ENCODE assay signal across 33 cellular contexts in genomic region chr15:78424673-78425072, GRCh38.
"Had no signal": no experiment of that assay in that cellular context is flagged by ENCODE, and none has a peak within 500 bp of the region (broad histone marks: within the 10 kb centered on the region; RNA-seq: fewer than 3 reads in every experiment).

No MANE protein-coding gene starts in this region.

- H3K4me1 ChIP-seq: adrenal gland, body of pancreas, breast epithelium had no signal

- DNase-seq: activated B cell treated with CpG ODN at 0.5 μM for 24 hours; activated CD4-positive, alpha-beta memory T cell treated with anti-CD3 and anti-CD28 coated beads for 36 hours; activated CD4-positive, alpha-beta T cell treated with anti-CD3 and anti-CD28 coated beads for 4 hours; activated CD4-positive, alpha-beta T cell treated with anti-CD3 and anti-CD28 coated beads, Interleukin-2, amount 10 ng/mL, durations not matched to agents 24 days and 14 days; activated CD4-positive, alpha-beta T cell treated with anti-CD3 and anti-CD28 coated beads, Interleukin-2, amount 50 U/mL, for 1 hour; activated CD4-positive, alpha-beta T cell treated with anti-CD3 and anti-CD28 coated beads, Interleukin-2, amount 50 U/mL, for 4 hours; activated CD4-positive, CD25-positive, alpha-beta regulatory T cell treated with anti-CD3 and anti-CD28 coated beads, Interleukin-2, amount 50 U/mL, for 72 hours; activated CD8-positive, alpha-beta memory T cell treated with anti-CD3 and anti-CD28 coated beads, Interleukin-2, amount 50 U/mL, for 4 hours; activated CD8-positive, alpha-beta T cell treated with anti-CD3 and anti-CD28 coated beads for 36 hours; activated effector memory CD4-positive, alpha-beta T cell treated with anti-CD3 and anti-CD28 coated beads, Interleukin-2, amount 50 U/mL, for 16 hours; activated gamma-delta T cell treated with Interleukin-2 at 50 U/mL for 16 hours; activated naive CD4-positive, alpha-beta T cell; activated naive CD4-positive, alpha-beta T cell treated with anti-CD3 and anti-CD28 coated beads for 36 hours; activated naive CD4-positive, alpha-beta T cell treated with anti-CD3 and anti-CD28 coated beads, Interleukin-2, amount 50 U/mL, for 16 hours; activated naive CD8-positive, alpha-beta T cell treated with anti-CD3 and anti-CD28 coated beads for 36 hours; activated T-cell treated with anti-CD3 and anti-CD28 coated beads for 4 hours; activated T-cell treated with anti-CD3 and anti-CD28 coated beads, Interleukin-2, amount 50 U/mL, for 1 hour; activated T-cell treated with anti-CD3 and anti-CD28 coated beads, Interleukin-2, amount 50 U/mL, for 4 hours; activated T-cell treated with anti-CD3 and anti-CD28 coated beads, Interleukin-2, amount 50 U/mL, for 72 hours; adrenal gland; amniotic stem cell; aorta; body of pancreas; brain microvascular endothelial cell; central memory CD4-positive, alpha-beta T cell; T-helper 2 cell; T-helper 9 cell had no signal

- ATAC-seq: activated CD8-positive, alpha-beta T cell treated with anti-CD3 and anti-CD28 coated beads for 36 hours; activated naive CD4-positive, alpha-beta T cell treated with anti-CD3 and anti-CD28 coated beads, Interleukin-2, amount 50 U/mL, for 72 hours; activated T-cell treated with anti-CD3 and anti-CD28 coated beads, Interleukin-2, amount 50 U/mL, for 4 hours; activated T-cell treated with anti-CD3 and anti-CD28 coated beads, Interleukin-2, amount 50 U/mL, for 72 hours; activated T-helper 17 cell treated with anti-CD3 and anti-CD28 coated beads, Interleukin-2, amount 50 U/mL, for 72 hours; body of pancreas had no signal

- H3K9me3 ChIP-seq: adrenal gland, body of pancreas, breast epithelium had no signal

- FAIRE-seq: astrocyte, TTC549 had no signal

- H3K27me3 ChIP-seq: body of pancreas, breast epithelium had no signal

- H3K27ac ChIP-seq: adrenal gland, body of pancreas, brain microvascular endothelial cell, breast epithelium, VCaP had no signal

- H3K36me3 ChIP-seq: adrenal gland, brain microvascular endothelial cell, breast epithelium had no signal

- H3K4me3 ChIP-seq: adrenal gland, body of pancreas, breast epithelium had no signal
